8 cellular contexts compared by ENCODE assay signal in the genomic region with DNA sequence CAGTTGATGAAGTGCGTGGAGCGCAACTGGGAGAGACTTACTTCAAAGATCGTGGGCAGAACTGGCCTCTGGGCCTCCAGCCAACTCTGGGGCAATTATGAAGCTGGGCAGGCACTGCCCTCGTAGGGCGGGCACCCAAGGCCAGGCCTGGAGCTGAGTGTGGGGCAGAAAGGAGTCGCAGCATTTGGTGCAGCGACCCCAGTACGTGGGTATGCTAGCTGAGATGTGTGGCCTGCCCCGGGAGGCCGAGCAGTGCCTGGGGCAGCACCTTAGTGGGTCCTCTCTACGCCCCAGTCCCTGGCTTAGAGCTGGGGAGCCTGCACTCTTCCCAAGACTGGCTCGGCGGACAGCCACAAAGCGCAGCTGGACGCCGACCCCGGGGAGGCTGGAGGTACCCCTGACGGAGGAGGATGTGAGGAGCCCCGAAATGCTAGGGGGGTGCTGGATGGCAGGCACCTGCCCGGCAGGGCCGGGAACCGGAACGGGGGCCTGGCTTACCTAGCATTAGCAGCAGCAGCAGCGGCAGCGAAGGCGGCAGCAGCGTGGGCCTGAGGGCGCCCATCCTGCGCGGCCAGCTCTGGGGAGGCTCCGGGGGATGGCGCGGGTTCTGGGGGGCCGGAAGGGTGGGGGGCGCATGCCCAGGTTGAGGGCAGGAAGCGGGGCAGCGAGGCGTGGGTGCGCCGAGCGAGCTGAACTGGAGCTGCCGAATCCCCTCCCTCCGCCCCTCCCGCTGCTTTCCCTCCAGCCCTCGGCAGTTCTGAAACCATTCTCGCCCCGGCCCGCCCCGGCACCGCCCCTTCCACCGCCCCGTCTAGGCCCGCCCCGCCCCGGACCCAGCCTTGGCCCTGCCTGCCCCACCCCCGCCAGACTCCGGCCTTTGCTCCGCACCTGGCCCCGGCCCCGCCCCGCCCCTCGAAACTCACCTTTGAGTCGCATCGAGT. TPM values are rescaled to one million over a fixed set of nuclear protein-coding genes. Genes with fewer than 3 reads are reported as not detected.
A peak's percentile ranks its signal among the peaks of the same experiment; 100 is the strongest.
DNase-seq lines count a peak whose midpoint lies in the region; ATAC-seq and TF ChIP-seq lines count a peak whose summit lies in the region.

A gene with protein sequence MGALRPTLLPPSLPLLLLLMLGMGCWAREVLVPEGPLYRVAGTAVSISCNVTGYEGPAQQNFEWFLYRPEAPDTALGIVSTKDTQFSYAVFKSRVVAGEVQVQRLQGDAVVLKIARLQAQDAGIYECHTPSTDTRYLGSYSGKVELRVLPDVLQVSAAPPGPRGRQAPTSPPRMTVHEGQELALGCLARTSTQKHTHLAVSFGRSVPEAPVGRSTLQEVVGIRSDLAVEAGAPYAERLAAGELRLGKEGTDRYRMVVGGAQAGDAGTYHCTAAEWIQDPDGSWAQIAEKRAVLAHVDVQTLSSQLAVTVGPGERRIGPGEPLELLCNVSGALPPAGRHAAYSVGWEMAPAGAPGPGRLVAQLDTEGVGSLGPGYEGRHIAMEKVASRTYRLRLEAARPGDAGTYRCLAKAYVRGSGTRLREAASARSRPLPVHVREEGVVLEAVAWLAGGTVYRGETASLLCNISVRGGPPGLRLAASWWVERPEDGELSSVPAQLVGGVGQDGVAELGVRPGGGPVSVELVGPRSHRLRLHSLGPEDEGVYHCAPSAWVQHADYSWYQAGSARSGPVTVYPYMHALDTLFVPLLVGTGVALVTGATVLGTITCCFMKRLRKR (minus strand): TSS at position 709 of the 941 bp plus-strand sequence. CDS start 147 bp downstream, at position 562.

- no peak for TF ChIP-seq RAD21 in SK-N-SH (IDR thresholded peaks at IDR 0.05; ENCODE audit: low read length)

- peak; percentile 87 for DNase-seq in DMS153 (lab: John Stamatoyannopoulos, UW)
- DNase-seq in LoVo (ENCODE audit: low spot score), result peak; percentile 87
- DNase-seq in SK-N-SH, result peak; percentile 93
- DNase-seq in activated naive CD4-positive, alpha-beta T cell treated with anti-CD3 and anti-CD28 coated beads, Interleukin-2, amount 10 ng/mL, durations not matched to agents 7 days and 5 days, result peak; percentile 96
- DNase-seq in glomerular endothelial cell (ENCODE audit: extremely low read depth, low read depth, low spot score), result no peak
- DNase-seq in ovary, result peak; percentile 89 to 94 (median 93)
- DNase-seq in thyroid gland, result peak; percentile 94 to 95

- H4K20me1 ChIP-seq in SK-N-SH (ENCODE audit: insufficient read depth), result no peaks in the 10 kb centered on the region

- H3K4me3 ChIP-seq in SK-N-SH (ENCODE audit: low read depth in 2 of 2, low read length in 1 of 2) (peak within 1 kb of the TSS; percentile 81 to 87), ovary (peak within 1 kb of the TSS; percentile 52), thyroid gland (replicated peaks in 1 of 3) (peak within 1 kb of the TSS; percentile 50 to 75 (median 65))

- TF ChIP-seq EP300 in SK-N-SH (IDR thresholded peaks at IDR 0.05; ENCODE audit: borderline replicate concordance in 1 of 2, low read depth in 1 of 2, low read length in 1 of 2) (no peak), ovary (IDR thresholded peaks at IDR 0.05) (no peak)

- peaks cover 4% of the 10 kb centered on the region for H3K27me3 Mint-ChIP-seq in activated naive CD4-positive, alpha-beta T cell treated with anti-CD3 and anti-CD28 coated beads, Interleukin-2, amount 10 ng/mL, durations not matched to agents 7 days and 5 days

- WGBS in SK-N-SH (ENCODE audit: low lambda C conversion rate), result 12% methylated on average over 27 of the region's 64 CpGs
- WGBS in ovary, 3 donors, result 3 to 4% (median 3%) methylated on average over 22 to 64 of the region's 64 CpGs
- 2 to 24% methylated on average over 5 to 29 of the region's 64 CpGs for WGBS in thyroid gland, 2 donors

- no peak for TF ChIP-seq CTCF in SK-N-SH (IDR thresholded peaks at IDR 0.05)
- no peak for TF ChIP-seq CTCF in ovary (IDR thresholded peaks at IDR 0.05)
- no peak for TF ChIP-seq CTCF in thyroid gland (IDR thresholded peaks at IDR 0.05)

- H3K9me3 Mint-ChIP-seq in activated naive CD4-positive, alpha-beta T cell treated with anti-CD3 and anti-CD28 coated beads, Interleukin-2, amount 10 ng/mL, durations not matched to agents 7 days and 5 days, result no peaks in the 10 kb centered on the region

- no peaks in the 10 kb centered on the region for H3K79me2 ChIP-seq in SK-N-SH (ENCODE audit: insufficient read depth)

- intact Hi-C loops in ovary (cut with DNase I) (loop anchor here in 1 of 4 donors (5.0 to 10.0 kb wide), 2 partner anchors 157 to 1289 kb away; no protein-coding TSS in a partner anchor), thyroid gland (cut with DNase I) (loop anchor here (10.0 kb wide), 2 partner anchors 173 to 187 kb away; a partner anchor contains a TSS)

- H3K27ac ChIP-seq in SK-N-SH (ENCODE audit: low read depth in 2 of 2, low read length in 1 of 2) (peak within 1 kb of the TSS; percentile 35 to 60; a peak in 3 of 4 replicates), ovary (peak within 1 kb of the TSS; percentile 67 to 79), thyroid gland (peak within 1 kb of the TSS; percentile 93 to 97 (median 96))

- peak; percentile 35 for ATAC-seq in GM21786 (IDR thresholded peaks at IDR 0.05; ENCODE audit: unreplicated experiment)

- no peaks in the 10 kb centered on the region for H3K9me2 ChIP-seq in SK-N-SH

- CTCF ChIA-PET in SK-N-SH (lab: Yijun Ruan, JAX), result interaction anchor here (0.6 to 8.4 kb wide), 15 partner anchors 11 to 278 kb away, joined by 3 to 132 read pairs (median 6); a partner anchor contains a TSS
- CTCF ChIA-PET in activated naive CD4-positive, alpha-beta T cell treated with anti-CD3 and anti-CD28 coated beads, Interleukin-2, amount 10 ng/mL, durations not matched to agents 7 days and 5 days (lab: Charles Lee), result interaction anchor here (0.9 to 4.8 kb wide), 8 partner anchors 8 to 278 kb away, joined by 3 to 60 read pairs (median 8); no protein-coding TSS in a partner anchor

- peaks cover 0 to 4% of the 10 kb centered on the region in 2 experiments for H3K36me3 ChIP-seq in SK-N-SH (replicated peaks in 1 of 2; ENCODE audit: control insufficient read depth in 1 of 2, insufficient read depth in 2 of 2, low read length in 1 of 2)
- H3K36me3 ChIP-seq in ovary, result no peaks in the 10 kb centered on the region
- peaks cover 0 to 5% of the 10 kb centered on the region in 2 donors for H3K36me3 ChIP-seq in thyroid gland

- H3K4me1 ChIP-seq in SK-N-SH (ENCODE audit: control insufficient read depth in 1 of 2, insufficient read depth in 2 of 2, low read depth in 1 of 2, low read length in 1 of 2) (peaks cover 7 to 28% of the 10 kb centered on the region in 2 experiments; a peak in 1 of 4 replicates), ovary (ENCODE audit: insufficient read depth) (peaks cover 15% of the 10 kb centered on the region), thyroid gland (peaks cover 31 to 55% of the 10 kb centered on the region in 2 donors)

- peaks cover 11% of the 10 kb centered on the region for H3F3A ChIP-seq in SK-N-SH (replicated peaks; ENCODE audit: insufficient read depth)

- peak within 1 kb of the TSS; percentile 93 for H3K27ac Mint-ChIP-seq in activated naive CD4-positive, alpha-beta T cell treated with anti-CD3 and anti-CD28 coated beads, Interleukin-2, amount 10 ng/mL, durations not matched to agents 7 days and 5 days

- peaks cover 17% of the 10 kb centered on the region for H3K36me3 Mint-ChIP-seq in activated naive CD4-positive, alpha-beta T cell treated with anti-CD3 and anti-CD28 coated beads, Interleukin-2, amount 10 ng/mL, durations not matched to agents 7 days and 5 days

- TF ChIP-seq POLR2A in ovary (IDR thresholded peaks at IDR 0.05), result peak; percentile 13
- TF ChIP-seq POLR2A in thyroid gland (IDR thresholded peaks at IDR 0.05), result peak in 1 of 2 donors; percentile 22

- peak within 1 kb of the TSS; percentile 87 for H2AFZ ChIP-seq in SK-N-SH (ENCODE audit: low read depth)

- H3K4me1 Mint-ChIP-seq in activated naive CD4-positive, alpha-beta T cell treated with anti-CD3 and anti-CD28 coated beads, Interleukin-2, amount 10 ng/mL, durations not matched to agents 7 days and 5 days, result peaks cover 56% of the 10 kb centered on the region

- POLR2A ChIA-PET in SK-N-SH (lab: Yijun Ruan, JAX), result interaction anchor here (1.1 to 1.7 kb wide), 3 partner anchors 12 to 164 kb away, joined by 3 to 5 read pairs (median 3); a partner anchor contains a TSS

- peak within 1 kb of the TSS; percentile 93 for H3K4me2 ChIP-seq in SK-N-SH

- H3K9me3 ChIP-seq in SK-N-SH (no peaks in the 10 kb centered on the region), ovary (no peaks in the 10 kb centered on the region), thyroid gland (no peaks in the 10 kb centered on the region)

- peak within 1 kb of the TSS; percentile 83 for H3K9ac ChIP-seq in SK-N-SH

- peak within 1 kb of the TSS; percentile 77 for H3K4me3 Mint-ChIP-seq in activated naive CD4-positive, alpha-beta T cell treated with anti-CD3 and anti-CD28 coated beads, Interleukin-2, amount 10 ng/mL, durations not matched to agents 7 days and 5 days

- H3K27me3 ChIP-seq in SK-N-SH (ENCODE audit: insufficient read depth) (no peaks in the 10 kb centered on the region), ovary (no peaks in the 10 kb centered on the region), thyroid gland (no peaks in the 10 kb centered on the region)

TF ChIP-seq in SK-N-SH, 30 proteins besides CTCF, POLR2A, EP300 and RAD21 (continues in another document):
- TF ChIP-seq SMC3 (IDR thresholded peaks at IDR 0.05; ENCODE audit: low read depth, low read length) (peak; percentile 18; the same call in 1 of the 2 replicates), JUND (IDR thresholded peaks at IDR 0.05) (no peak), TAF1 (IDR thresholded peaks at IDR 0.05; ENCODE audit: borderline replicate concordance, low read depth, low read length) (0 out of 2 replicates have a peak, but pooled peaks have one; percentile 24), NFIC (IDR thresholded peaks at IDR 0.05; ENCODE audit: borderline replicate concordance) (0 out of 2 replicates have a peak, but pooled peaks have one; percentile 21), GABPA (IDR thresholded peaks at IDR 0.05; ENCODE audit: low read depth) (no peak), ELF1 (IDR thresholded peaks at IDR 0.05) (no peak), FOXM1 (IDR thresholded peaks at IDR 0.05; ENCODE audit: low read depth) (no peak)

RNA-seq across cellular contexts. Expression of the gene that starts here (rescaled TPM):
- polyA plus RNA-seq in SK-N-SH (2012; rRNA removed) (67.9 and 70.7 TPM in 2 replicates), ovary (10 to 100 TPM in 1 of 2 donors, 1 to 10 TPM in 1; 7.3 to 36.7 TPM)
- 25.4 and 43.9 TPM in 2 replicates for polyA plus RNA-seq in SK-N-SH (2012; cell fraction: cytosol; rRNA removed)
- 92.0 and 109 TPM in 2 replicates for polyA plus RNA-seq in SK-N-SH (2012; cell fraction: nucleus; rRNA removed)
- total RNA-seq in glomerular endothelial cell (16.4 and 18.4 TPM in 2 replicates), ovary (10 to 100 TPM; 24.2 to 45.6 (median 34.2) TPM), thyroid gland (10 to 100 TPM; 24.3 to 36.5 (median 28.2) TPM)
